20 cellular contexts compared by ENCODE assay signal in genomic region chr19:50232600-50232999, GRCh38. TPM values are rescaled to one million over a fixed set of nuclear protein-coding genes. Genes with fewer than 3 reads are reported as not detected.
DNase-seq lines count a peak whose midpoint lies in the region; ATAC-seq, FAIRE-seq and TF ChIP-seq lines count a peak whose summit lies in the region.
"Had no signal": no experiment of that assay in that cellular context is flagged by ENCODE, and none has a peak within 500 bp of the region (broad histone marks: within the 10 kb centered on the region; RNA-seq: fewer than 3 reads in every experiment).

No MANE protein-coding gene starts in this region.

- POLR2A ChIA-PET in WTC11 (lab: Charles Lee) (interaction anchor here (0.6 kb wide), 1 partner anchor 491 kb away, joined by 4 read pairs; no protein-coding TSS in a partner anchor), HepG2 (lab: Yijun Ruan, JAX) (interaction anchor here (0.9 kb wide), 1 partner anchor 96 kb away, joined by 3 read pairs; the partner anchor contains the start of gene KCNC3)

- no peak overlapping the region for H3K4me2 ChIP-seq in HepG2 (ENCODE audit: low read depth, low read length)

- no peak for TF ChIP-seq POLR2A in HepG2 (IDR thresholded peaks at IDR 0.05; ENCODE audit: insufficient read depth in 1 of 2, low read depth in 2 of 2, low read length in 2 of 2)
- no peak for TF ChIP-seq POLR2A in thyroid gland (IDR thresholded peaks at IDR 0.05)
- no peak for TF ChIP-seq POLR2A in lower leg skin (IDR thresholded peaks at IDR 0.05)

- H3K9me3 Mint-ChIP-seq in WTC11 (no peaks in the 10 kb centered on the region), progenitor cell of endocrine pancreas (ENCODE audit: low read depth) (no peaks in the 10 kb centered on the region)

- no peak overlapping the region for H2AFZ ChIP-seq in HepG2 (ENCODE audit: low read length)
- H2AFZ ChIP-seq: GM23248 had no signal

- H3K27ac ChIP-seq in HepG2 (ENCODE audit: extremely low read length, insufficient read depth, low read length) = no peak overlapping the region
- peak overlapping the region; percentile 73 to 89 (median 79) for H3K27ac ChIP-seq in thyroid gland
- H3K27ac ChIP-seq: GM23248 had no signal

- no peak for FAIRE-seq in HepG2 (lab: Jason Lieb, UNC)
- FAIRE-seq: GM12891, GM18507 had no signal

- CTCF ChIA-PET in WTC11 (lab: Charles Lee) (interaction anchor here (2.8 kb wide), 1 partner anchor 85 kb away, joined by 13 read pairs; no protein-coding TSS in a partner anchor), HepG2 (lab: Yijun Ruan, JAX; ENCODE audit: low intra/inter-chr PET ratio, low total read pairs) (no interaction called here)

- H4K20me1 ChIP-seq in HepG2 (ENCODE audit: insufficient read depth, low read length) = no peaks in the 10 kb centered on the region

- no peaks in the 10 kb centered on the region for H3K79me2 ChIP-seq in HepG2 (ENCODE audit: insufficient read depth, low read length)

- TF ChIP-seq CTCF in WTC11 (IDR thresholded peaks at IDR 0.05) = no peak
- no peak for TF ChIP-seq CTCF in HepG2 (CRISPR knock-in tag; IDR thresholded peaks at IDR 0.05)
- no peak for TF ChIP-seq CTCF in progenitor cell of endocrine pancreas (IDR thresholded peaks at IDR 0.05; ENCODE audit: unreplicated experiment)
- no peak for TF ChIP-seq CTCF in thyroid gland (IDR thresholded peaks at IDR 0.05)
- no peak for TF ChIP-seq CTCF in lower leg skin (IDR thresholded peaks at IDR 0.05)

- H3K36me3 Mint-ChIP-seq in WTC11 (0 out of 2 replicates have a peak, but pooled peaks cover 4% of the 10 kb centered on the region), progenitor cell of endocrine pancreas (ENCODE audit: insufficient read depth) (peaks cover 14% of the 10 kb centered on the region)
- H3K36me3 Mint-ChIP-seq: CD4-positive, alpha-beta memory T cell had no signal

- H3K27me3 ChIP-seq in HepG2 (ENCODE audit: control insufficient read depth in 1 of 2, insufficient read depth in 2 of 2, low read length in 2 of 2) = no peaks in the 10 kb centered on the region
- H3K27me3 ChIP-seq in thyroid gland = no peaks in the 10 kb centered on the region

- H3K4me3 ChIP-seq in HepG2 (replicated peaks in 1 of 3; ENCODE audit: insufficient read depth in 1 of 3, low read depth in 2 of 3, low read length in 3 of 3) (no peak overlapping the region), thyroid gland (replicated peaks in 1 of 3) (no peak overlapping the region), lower leg skin (ENCODE audit: low read depth, poor library complexity, severe bottlenecking) (no peak overlapping the region)
- H3K4me3 ChIP-seq: GM23248, HAP-1 had no signal

- WGBS in HepG2 (ENCODE audit: low lambda C conversion rate) = 68% methylated on average over 3 of the region's 3 CpGs
- 72 to 86% methylated on average over 3 of the region's 3 CpGs for WGBS in thyroid gland, 2 donors
- 50 to 64% methylated on average over 3 of the region's 3 CpGs for WGBS in lower leg skin, 2 donors

- no peak overlapping the region for H3K9ac ChIP-seq in HepG2 (ENCODE audit: insufficient read depth, low read depth, low read length)
- H3K9ac ChIP-seq: GM23248 had no signal

- H3K4me1 ChIP-seq in HepG2 (ENCODE audit: insufficient read depth, low read length) = peaks cover 41% of the 10 kb centered on the region
- H3K4me1 ChIP-seq in thyroid gland = peaks cover 33 to 34% of the 10 kb centered on the region in 2 donors
- H3K4me1 ChIP-seq: HAP-1 had no signal

- intact Hi-C loops in HepG2 (cut with micrococcal nuclease; ENCODE audit: unreplicated experiment) = no loop called here
- intact Hi-C loops in thyroid gland (cut with DNase I) = no loop called here
- intact Hi-C loops in lower leg skin (cut with DNase I; ENCODE audit: low total_unique reads) = no loop called here

- no peak overlapping the region for H3K27ac Mint-ChIP-seq in WTC11
- H3K27ac Mint-ChIP-seq in progenitor cell of endocrine pancreas = peak overlapping the region; percentile 56
- H3K27ac Mint-ChIP-seq: CD4-positive, alpha-beta memory T cell had no signal

- no peak for TF ChIP-seq RAD21 in HepG2 (CRISPR knock-in tag; IDR thresholded peaks at IDR 0.05)

- H3K27me3 Mint-ChIP-seq in WTC11 (ENCODE audit: low read depth) = no peaks in the 10 kb centered on the region
- peaks cover 14% of the 10 kb centered on the region for H3K27me3 Mint-ChIP-seq in progenitor cell of endocrine pancreas

- no peak for DNase-seq in WTC11 (ENCODE audit: low spot score)
- no peak for DNase-seq in HepG2 (ENCODE audit: low spot score)
- DNase-seq in progenitor cell of endocrine pancreas (ENCODE audit: low spot score, unreplicated experiment) = no peak
- no peak for DNase-seq in thyroid gland
- DNase-seq in hypothalamus (lab: John Stamatoyannopoulos, UW) = no peak
- no peak for DNase-seq in lower leg skin (ENCODE audit: low spot score in 2 of 2)
- DNase-seq: C1 segment of cervical spinal cord; Calu3; CD4-positive, alpha-beta memory T cell; COR-L47; DMS53; DMS79 treated with DMSO at 0.1 percent for 48 hours; GF-D8; GM23248 had no signal

- no peak for TF ChIP-seq EP300 in HepG2 (IDR thresholded peaks at IDR 0.05; ENCODE audit: low read depth in 2 of 2, low read length in 2 of 2)
- TF ChIP-seq EP300 in HepG2 (CRISPR knock-in tag; IDR thresholded peaks at IDR 0.05; ENCODE audit: borderline replicate concordance) = no peak

- in situ Hi-C loops in HepG2 (cut with HindIII; ENCODE audit: extremely low pct_ligation_motif_present, low pct_unique_long_range_greater_than_20kb) = no loop called here

- ATAC-seq in WTC11 (no peak), HepG2 (no peak), GM21723 (IDR thresholded peaks at IDR 0.05; ENCODE audit: unreplicated experiment) (no peak), GM19035 (IDR thresholded peaks at IDR 0.05; ENCODE audit: unreplicated experiment) (no peak)

- H3K9me3 ChIP-seq in HepG2 (ENCODE audit: low read length) (no peaks in the 10 kb centered on the region), thyroid gland (no peaks in the 10 kb centered on the region)
- H3K9me3 ChIP-seq: HAP-1 had no signal

- H3K4me3 Mint-ChIP-seq in WTC11 (no peak overlapping the region), progenitor cell of endocrine pancreas (ENCODE audit: low read depth) (no peak overlapping the region)
- H3K4me3 Mint-ChIP-seq: CD4-positive, alpha-beta memory T cell had no signal

- H3K36me3 ChIP-seq in HepG2 (replicated peaks in 1 of 2; ENCODE audit: control insufficient read depth in 1 of 2, insufficient read depth in 2 of 2, low read length in 2 of 2) (no peaks in the 10 kb centered on the region), thyroid gland (no peaks in the 10 kb centered on the region)
- H3K36me3 ChIP-seq: HAP-1 had no signal

- BruUV-seq in HepG2 (replicated peaks; lab: Mats Ljungman, UMichigan) = no TSS peak

- H3K4me1 Mint-ChIP-seq in WTC11 (peaks cover 12% of the 10 kb centered on the region), progenitor cell of endocrine pancreas (ENCODE audit: low read depth) (no peaks in the 10 kb centered on the region)
- H3K4me1 Mint-ChIP-seq: CD4-positive, alpha-beta memory T cell had no signal

TF ChIP-seq in WTC11, 78 proteins besides CTCF, POLR2A, EP300 and RAD21:
- TF ChIP-seq FOXP1 (CRISPR knock-in tag; IDR thresholded peaks at IDR 0.05; ENCODE audit: borderline replicate concordance) = no peak
- no peak for TF ChIP-seq ELF4 (CRISPR knock-in tag; IDR thresholded peaks at IDR 0.05; ENCODE audit: low read depth)
- TF ChIP-seq GTF2I (CRISPR knock-in tag; conservative IDR thresholded peaks at IDR 0.05) = 0 out of 2 replicates have a peak, but pooled peaks have one; percentile 17

TF ChIP-seq in HepG2, 621 proteins besides CTCF, POLR2A, EP300 and RAD21:
- no peak for TF ChIP-seq RFXANK (CRISPR knock-in tag; IDR thresholded peaks at IDR 0.05)
- 0 out of 2 replicates have a peak, but pooled peaks have one; percentile 47 for TF ChIP-seq KDM1A (CRISPR knock-in tag; IDR thresholded peaks at IDR 0.05)
- TF ChIP-seq CHD4 (IDR thresholded peaks at IDR 0.05; ENCODE audit: borderline replicate concordance, low read length) = 0 out of 2 replicates have a peak, but pooled peaks have one; percentile 42
- no peak for TF ChIP-seq NBN (conservative IDR thresholded peaks at IDR 0.05)

RNA-seq across cellular contexts. Expression of gene MYH14, which starts 29.2 kb away (rescaled TPM):
- 25.8 to 33.5 TPM (median 31.2 TPM) in 3 replicates for total RNA-seq in WTC11 (2021)
- total RNA-seq in HepG2 (2016; rRNA removed; fragmentation: Illumina TruSeq; extraction: Trizol) = 5.5 and 6.4 TPM in 2 replicates
- 0.53 and 0.61 TPM in 2 replicates for total RNA-seq in HepG2 (2016; cell fraction: cytosol; rRNA removed; fragmentation: Illumina TruSeq; extraction: Trizol; ENCODE audit: low read depth)
- 4.9 and 6.5 TPM in 2 replicates for total RNA-seq in HepG2 (2016; cell fraction: insoluble cytoplasmic fraction; rRNA removed; fragmentation: Illumina TruSeq; extraction: Trizol)
- total RNA-seq in HepG2 (2016; cell fraction: membrane; rRNA removed; fragmentation: Illumina TruSeq; extraction: Trizol) = 2.1 and 2.4 TPM in 2 replicates
- 4.0 and 5.6 TPM in 2 replicates for total RNA-seq in HepG2 (2016; cell fraction: nucleus; rRNA removed; fragmentation: Illumina TruSeq; extraction: Trizol)
- 5.8 and 8.0 TPM in 2 replicates for polyA plus RNA-seq in HepG2 (2011; rRNA removed)
- polyA plus RNA-seq in HepG2 (2011; cell fraction: cytosol; rRNA removed) = 5.0 and 5.4 TPM in 2 replicates
- polyA plus RNA-seq in HepG2 (2011; cell fraction: nucleus; rRNA removed) = 15.1 and 15.8 TPM in 2 replicates
- 5.1 and 8.9 TPM in 2 replicates for polyA plus RNA-seq in HepG2 (2012)
- 0.88 and 1.1 TPM in 2 replicates for polyA plus RNA-seq in HepG2 (2016; cell fraction: cytosol; fragmentation: Illumina TruSeq; extraction: Trizol; ENCODE audit: low read depth)
- polyA plus RNA-seq in HepG2 (2016; cell fraction: insoluble cytoplasmic fraction; fragmentation: Illumina TruSeq; extraction: Trizol; ENCODE audit: low read depth) = 6.6 and 11.4 TPM in 2 replicates
- polyA plus RNA-seq in HepG2 (2016; cell fraction: membrane; fragmentation: Illumina TruSeq; extraction: Trizol; ENCODE audit: low read depth) = 1.4 and 1.7 TPM in 2 replicates
- polyA plus RNA-seq in HepG2 (2016; cell fraction: nucleus; fragmentation: Illumina TruSeq; extraction: Trizol; ENCODE audit: insufficient read depth, low read depth) = 14.3 and 14.6 TPM in 2 replicates
- polyA minus RNA-seq in HepG2 (2011; rRNA and poly(A)+ RNA removed; ENCODE audit: low replicate concordance) = 22.4 TPM in 1 of 2 replicates, not detected in the other
- polyA minus RNA-seq in HepG2 (2011; cell fraction: cytosol; rRNA and poly(A)+ RNA removed) = 11.9 and 12.9 TPM in 2 replicates
- 9.0 TPM in 2 replicates for polyA minus RNA-seq in HepG2 (2011; cell fraction: nucleus; rRNA and poly(A)+ RNA removed)
- total RNA-seq in progenitor cell of endocrine pancreas = 65.9 and 67.9 TPM in 2 replicates
- total RNA-seq in thyroid gland = 100 to 1,000 TPM; 130 to 361 (median 183) TPM
- 100 to 1,000 TPM; 110 to 329 (median 202) TPM for total RNA-seq in lower leg skin
- total RNA-seq: CD4-positive, alpha-beta memory T cell; GM23248 had no signal
- polyA plus RNA-seq: BJ; CD4-positive, alpha-beta memory T cell; GM23248 had no signal
